ENCODE assay signal across 17 cellular contexts in the genomic region with DNA sequence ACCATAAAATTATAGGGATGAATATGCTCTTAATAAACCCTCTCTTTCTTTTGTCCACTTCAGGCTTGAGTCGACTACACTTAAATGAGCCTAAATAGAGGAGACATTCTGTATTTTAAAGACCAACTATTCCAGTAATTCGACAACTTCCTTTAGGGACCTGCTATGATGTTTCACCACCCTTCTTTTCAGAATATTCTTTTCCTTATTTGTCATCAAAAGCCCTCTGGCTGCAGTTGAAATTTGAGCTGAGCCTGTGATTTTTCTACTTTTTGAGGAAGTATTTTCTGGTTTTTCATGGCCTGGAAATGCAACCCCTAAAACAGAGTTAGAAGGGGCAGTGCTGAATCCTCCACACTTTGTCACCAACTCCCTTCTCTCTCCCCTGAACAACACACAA.
"Had no signal": no experiment of that assay in that cellular context is flagged by ENCODE, and none has a peak within 500 bp of the region (broad histone marks: within the 10 kb centered on the region; RNA-seq: fewer than 3 reads in every experiment).

No MANE protein-coding gene starts in this region.

- H3K4me3 ChIP-seq: lung, ovary had no signal

- DNase-seq: activated B cell treated with CpG ODN at 0.5 μM for 24 hours; activated CD4-positive, alpha-beta T cell treated with anti-CD3 and anti-CD28 coated beads, Interleukin-2, amount 10 ng/mL, durations not matched to agents 24 days and 14 days; activated naive CD4-positive, alpha-beta T cell treated with anti-CD3 and anti-CD28 coated beads for 36 hours; activated T-cell treated with anti-CD3 and anti-CD28 coated beads for 4 hours; brain microvascular endothelial cell; dermis blood vessel endothelial cell; endodermal cell; erythroblast; left cardiac atrium; ovary; stimulated activated CD4-positive, alpha-beta T cell treated with anti-CD3 and anti-CD28 coated beads, Interleukin-15, amount 100 ng/mL, for 24 hours; stimulated activated CD4-positive, alpha-beta T cell treated with anti-CD3 and anti-CD28 coated beads, Interleukin-4, amount 100 ng/mL, for 24 hours; T-helper 1 cell had no signal

- H3K4me3 Mint-ChIP-seq: activated B cell treated with CpG ODN at 0.5 μM for 24 hours; activated CD4-positive, alpha-beta T cell treated with anti-CD3 and anti-CD28 coated beads, Interleukin-2, amount 10 ng/mL, durations not matched to agents 24 days and 14 days; activated naive CD4-positive, alpha-beta T cell treated with anti-CD3 and anti-CD28 coated beads for 36 hours; activated T-helper 17 cell treated with anti-CD3 and anti-CD28 coated beads, Interleukin-2, amount 50 U/mL, for 72 hours; endodermal cell; nephron; stimulated activated naive CD8-positive, alpha-beta T cell treated with anti-CD3 and anti-CD28 coated beads, Interleukin-15, Interleukin-2, amounts not matched to agents 100 ng/mL and 50 ng/mL, for 24 hours had no signal

- H3K27ac Mint-ChIP-seq: activated B cell treated with CpG ODN at 0.5 μM for 24 hours; activated CD4-positive, alpha-beta T cell treated with anti-CD3 and anti-CD28 coated beads, Interleukin-2, amount 10 ng/mL, durations not matched to agents 24 days and 14 days; activated naive CD4-positive, alpha-beta T cell treated with anti-CD3 and anti-CD28 coated beads for 36 hours; activated T-helper 17 cell treated with anti-CD3 and anti-CD28 coated beads, Interleukin-2, amount 50 U/mL, for 72 hours; endodermal cell; stimulated activated naive CD8-positive, alpha-beta T cell treated with anti-CD3 and anti-CD28 coated beads, Interleukin-15, Interleukin-2, amounts not matched to agents 100 ng/mL and 50 ng/mL, for 24 hours had no signal

- H3K36me3 ChIP-seq: brain microvascular endothelial cell, ovary had no signal

- H3K9me3 Mint-ChIP-seq: activated B cell treated with CpG ODN at 0.5 μM for 24 hours; activated CD4-positive, alpha-beta T cell treated with anti-CD3 and anti-CD28 coated beads, Interleukin-2, amount 10 ng/mL, durations not matched to agents 24 days and 14 days; activated naive CD4-positive, alpha-beta T cell treated with anti-CD3 and anti-CD28 coated beads for 36 hours; activated T-helper 17 cell treated with anti-CD3 and anti-CD28 coated beads, Interleukin-2, amount 50 U/mL, for 72 hours; endodermal cell; nephron; stimulated activated naive CD8-positive, alpha-beta T cell treated with anti-CD3 and anti-CD28 coated beads, Interleukin-15, Interleukin-2, amounts not matched to agents 100 ng/mL and 50 ng/mL, for 24 hours had no signal

- H3K27ac ChIP-seq: brain microvascular endothelial cell, ovary had no signal

- ATAC-seq: activated T-helper 17 cell treated with anti-CD3 and anti-CD28 coated beads, Interleukin-2, amount 50 U/mL, for 72 hours; left cardiac atrium had no signal

- H3K4me1 Mint-ChIP-seq: activated CD4-positive, alpha-beta T cell treated with anti-CD3 and anti-CD28 coated beads, Interleukin-2, amount 10 ng/mL, durations not matched to agents 24 days and 14 days; activated T-helper 17 cell treated with anti-CD3 and anti-CD28 coated beads, Interleukin-2, amount 50 U/mL, for 72 hours had no signal

- H3K27me3 ChIP-seq: brain microvascular endothelial cell, ovary had no signal

- H3K9me3 ChIP-seq: ovary had no signal

- H3K27me3 Mint-ChIP-seq: activated B cell treated with CpG ODN at 0.5 μM for 24 hours; stimulated activated naive CD8-positive, alpha-beta T cell treated with anti-CD3 and anti-CD28 coated beads, Interleukin-15, Interleukin-2, amounts not matched to agents 100 ng/mL and 50 ng/mL, for 24 hours had no signal
